In genomic region chr1:148292915-148293314, GRCh38 we compare ENCODE assay signal across 23 cellular contexts.
"Had no signal": no experiment of that assay in that cellular context is flagged by ENCODE, and none has a peak within 500 bp of the region (broad histone marks: within the 10 kb centered on the region; RNA-seq: fewer than 3 reads in every experiment).

No MANE protein-coding gene starts in this region.

- H3K4me1 ChIP-seq: left ventricle myocardium inferior, right atrium auricular region, suprapubic skin, tibial artery, upper lobe of right lung had no signal

- H3K27ac Mint-ChIP-seq: mesothelial cell of epicardium; naive B cell; natural killer cell; progenitor cell of endocrine pancreas; stimulated activated naive CD8-positive, alpha-beta T cell treated with anti-CD3 and anti-CD28 coated beads, Interleukin-15, Interleukin-2, amounts not matched to agents 100 ng/mL and 50 ng/mL, for 24 hours had no signal

- H3K36me3 ChIP-seq: left ventricle myocardium inferior, ovary, right atrium auricular region, suprapubic skin, thoracic aorta, tibial artery, upper lobe of right lung had no signal

- H3K9me3 Mint-ChIP-seq: natural killer cell; stimulated activated naive CD8-positive, alpha-beta T cell treated with anti-CD3 and anti-CD28 coated beads, Interleukin-15, Interleukin-2, amounts not matched to agents 100 ng/mL and 50 ng/mL, for 24 hours had no signal

- ATAC-seq: natural killer cell, sciatic nerve, upper lobe of right lung had no signal

- H3K9me3 ChIP-seq: left ventricle myocardium inferior, ovary, right atrium auricular region, suprapubic skin, thoracic aorta, tibial artery, upper lobe of right lung had no signal

- H3K27ac ChIP-seq: left ventricle myocardium inferior, ovary, right atrium auricular region, skin epidermis, suprapubic skin, thoracic aorta, tibial artery, upper lobe of right lung had no signal

- H3K4me3 Mint-ChIP-seq: mesothelial cell of epicardium; naive B cell; natural killer cell; stimulated activated naive CD8-positive, alpha-beta T cell treated with anti-CD3 and anti-CD28 coated beads, Interleukin-15, Interleukin-2, amounts not matched to agents 100 ng/mL and 50 ng/mL, for 24 hours had no signal

- H3K36me3 Mint-ChIP-seq: naive B cell, natural killer cell had no signal

- H3K4me3 ChIP-seq: left ventricle myocardium inferior, lung, ovary, right atrium auricular region, skin epidermis, suprapubic skin, thoracic aorta, tibial artery, upper lobe of right lung had no signal

- DNase-seq: islet precursor cell; left ventricle myocardium inferior; mesendoderm; naive B cell; natural killer cell; ovary; stimulated activated CD4-positive, alpha-beta T cell treated with anti-CD3 and anti-CD28 coated beads, Interleukin-12 subunit alpha, Interleukin-12 subunit beta, amount 100 ng/mL, for 4 hours; stimulated activated CD4-positive, alpha-beta T cell treated with anti-CD3 and anti-CD28 coated beads, Interleukin-15, amount 100 ng/mL, for 24 hours; stimulated activated CD4-positive, alpha-beta T cell treated with anti-CD3 and anti-CD28 coated beads, Interleukin-2, amount 100 ng/mL, for 24 hours; stimulated activated CD4-positive, alpha-beta T cell treated with anti-CD3 and anti-CD28 coated beads, Interleukin-4, amount 100 ng/mL, for 1 hour; stimulated activated naive CD4-positive, alpha-beta T cell; tibial artery; trophoblast cell; upper lobe of right lung had no signal

- H3K4me1 Mint-ChIP-seq: mesothelial cell of epicardium, natural killer cell had no signal

- H3K27me3 ChIP-seq: ovary, right atrium auricular region, upper lobe of right lung had no signal
